In the genomic region with DNA sequence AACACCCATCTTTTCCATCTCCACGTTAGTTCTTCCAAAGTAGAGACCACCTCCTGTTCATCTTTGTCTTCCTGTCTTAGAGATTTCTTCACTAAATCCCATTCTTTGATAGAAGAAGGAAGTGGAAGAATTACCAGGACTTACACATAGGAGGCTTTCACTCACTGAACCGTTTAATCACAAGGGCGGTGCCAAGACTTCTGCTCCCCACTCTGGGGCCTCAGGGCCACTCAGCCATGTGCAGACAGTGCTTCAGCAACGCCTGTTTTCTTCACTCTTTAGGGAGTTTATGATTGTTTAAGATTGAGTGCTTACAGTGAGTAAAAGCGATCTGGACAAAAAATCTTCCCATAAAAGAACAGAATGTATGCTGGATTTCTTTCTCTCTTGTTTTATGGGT, we compare ENCODE assay signal across 16 cellular contexts.
DNase-seq lines count a peak whose midpoint lies in the region; ATAC-seq and TF ChIP-seq lines count a peak whose summit lies in the region.
"Had no signal": no experiment of that assay in that cellular context is flagged by ENCODE, and none has a peak within 500 bp of the region (broad histone marks: within the 10 kb centered on the region; RNA-seq: fewer than 3 reads in every experiment).

No MANE protein-coding gene starts in this region.

- no peak overlapping the region for H3K4me3 ChIP-seq in foreskin fibroblast (ENCODE audit: low read depth in 1 of 2, low read length in 2 of 2)
- no peak overlapping the region for H3K4me3 ChIP-seq in transverse colon
- H3K4me3 ChIP-seq: GM23338 had no signal

- in situ Hi-C loops in transverse colon (cut with MboI; ENCODE audit: low pct_ligation_motif_present in 1 of 4, low pct_unique_long_range_greater_than_20kb in 1 of 4, low sequenced_read_pairs in 3 of 4), result no loop called here

- TF ChIP-seq POLR2A in transverse colon (IDR thresholded peaks at IDR 0.05), result no peak

- intact Hi-C loops in transverse colon (cut with DNase I; ENCODE audit: low total_unique reads), result no loop called here

- TF ChIP-seq CTCF in foreskin fibroblast (IDR thresholded peaks at IDR 0.05; ENCODE audit: low read depth, low read length) (no peak), transverse colon (IDR thresholded peaks at IDR 0.05) (no peak)

- TF ChIP-seq EP300 in transverse colon (IDR thresholded peaks at IDR 0.05; ENCODE audit: low read depth), result no peak

- ATAC-seq in HG02973 (IDR thresholded peaks at IDR 0.05; ENCODE audit: unreplicated experiment), result no peak
- ATAC-seq: GM23338 had no signal

- H3K27ac ChIP-seq in transverse colon, result no peak overlapping the region

- H3K9me3 ChIP-seq in transverse colon, result no peaks in the 10 kb centered on the region

- DNase-seq in OCI-M1 (lab: John Stamatoyannopoulos, UW) (peak; percentile 9), ecto neural progenitor cell (ENCODE audit: low spot score) (peak; percentile 29), foreskin fibroblast (peak; percentile 15 to 29), left kidney (ENCODE audit: low read depth, low spot score) (peak; percentile 53), NOMO-1 treated with dmso at 0.1 percent for 144 hours (lab: John Stamatoyannopoulos, UW; ENCODE audit: unreplicated experiment) (no peak), transverse colon (no peak)
- DNase-seq in activated CD8-positive, alpha-beta memory T cell treated with anti-CD3 and anti-CD28 coated beads, Interleukin-2, amount 50 U/mL, for 4 hours, result no peak
- DNase-seq: C1 segment of cervical spinal cord; Calu3; CD4-positive, alpha-beta T cell; DMS 273 treated with DMSO at 0.1 percent for 48 hours; DMS79; EL; H7 had no signal

- no peaks in the 10 kb centered on the region for H3K4me1 ChIP-seq in transverse colon

- H3K36me3 ChIP-seq in transverse colon, result no peaks in the 10 kb centered on the region

- 45 to 54% methylated on average over 3 to 5 of the region's 5 CpGs for WGBS in transverse colon (ENCODE audit: low coverage in 1 of 2), 2 donors

- H3K27me3 ChIP-seq in transverse colon, result peaks cover 10% of the 10 kb centered on the region

Comparison
In these comparisons a context has a peak if more than half of its experiments do, and no peak if none do; other contexts are left out.
1. DNase-seq: peak in OCI-M1 (single experiment), ecto neural progenitor cell (single experiment), foreskin fibroblast (2 of 2) and left kidney (single experiment); none in NOMO-1 treated with dmso at 0.1 percent for 144 hours (single experiment), activated CD8-positive, alpha-beta memory T cell treated with anti-CD3 and anti-CD28 coated beads, Interleukin-2, amount 50 U/mL, for 4 hours (single experiment) and transverse colon (single experiment).